In the genomic region with DNA sequence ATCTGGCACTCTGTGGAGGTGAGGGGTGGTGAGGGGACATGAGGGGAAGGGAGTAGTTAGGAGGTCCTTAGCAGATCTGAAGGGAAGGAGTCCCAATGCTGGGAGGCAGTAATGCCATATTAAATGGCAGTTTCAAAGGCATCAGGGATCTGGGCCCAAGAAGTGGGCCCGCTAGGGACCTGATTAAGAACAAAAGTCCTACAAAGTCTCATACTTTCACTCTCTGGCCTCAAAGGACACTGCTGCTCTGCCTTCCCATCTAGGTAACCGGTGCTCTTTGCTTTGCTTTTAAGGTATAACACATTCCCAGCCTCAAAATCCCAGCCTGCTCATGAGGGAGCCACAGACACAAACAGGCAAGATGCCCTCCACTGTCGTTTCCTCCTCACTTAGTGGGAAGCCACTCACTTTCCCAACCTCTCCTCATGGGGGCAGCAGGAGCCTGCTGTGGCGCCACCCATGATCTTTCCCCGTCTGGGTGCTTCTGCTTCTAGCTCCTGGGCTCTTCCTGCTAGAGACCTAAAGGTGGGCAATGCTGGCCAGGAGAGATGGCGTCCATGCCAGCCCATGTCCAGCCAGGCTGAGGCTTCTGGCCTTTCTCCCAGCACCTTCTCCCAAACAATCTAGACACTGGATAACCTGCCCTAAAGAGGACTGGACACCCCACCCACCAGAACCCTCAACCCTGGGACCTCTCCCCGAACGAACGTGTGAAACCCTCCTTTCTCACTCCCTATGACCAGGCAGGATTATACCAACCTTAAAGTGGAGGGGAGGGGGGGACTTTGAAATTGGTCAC, we compare ENCODE assay signal across 8 cellular contexts.
A peak's percentile ranks its signal among the peaks of the same experiment; 100 is the strongest.
DNase-seq lines count a peak whose midpoint lies in the region; ATAC-seq and TF ChIP-seq lines count a peak whose summit lies in the region.

No MANE protein-coding gene starts in this region.

- H3K79me2 ChIP-seq in GM23338 (replicated peaks; ENCODE audit: insufficient read depth): no peaks in the 10 kb centered on the region; the same call in 1 of the 2 replicates

- H3K27ac ChIP-seq in GM23338 (ENCODE audit: low read depth): no peak overlapping the region
- no peak overlapping the region for H3K27ac ChIP-seq in SJSA1
- peak overlapping the region; percentile 24 for H3K27ac ChIP-seq in layer of hippocampus (ENCODE audit: low read depth, low read length)

- ATAC-seq in Right ventricle myocardium inferior: peak; percentile 76
- ATAC-seq in GM23338: peak; percentile 88

- H3K4me2 ChIP-seq in GM23338: 0 out of 2 replicates have a peak overlapping the region, but pooled peaks have one; percentile 23

- H3K4me1 ChIP-seq in GM23338 (ENCODE audit: insufficient read depth) (peaks cover 19% of the 10 kb centered on the region), SJSA1 (replicated peaks) (no peaks in the 10 kb centered on the region)

- no peaks in the 10 kb centered on the region for H3K36me3 Mint-ChIP-seq in GM23338 (ENCODE audit: low read depth)

- H2AFZ ChIP-seq in GM23338: no peak overlapping the region

- H3K4me3 ChIP-seq in GM23338: no peak overlapping the region
- H3K4me3 ChIP-seq in SJSA1: no peak overlapping the region
- H3K4me3 ChIP-seq in cardiac fibroblast (replicated peaks in 1 of 2; ENCODE audit: low read depth in 2 of 2, low read length in 2 of 2): no peak overlapping the region

- H3K27me3 ChIP-seq in GM23338 (ENCODE audit: insufficient read depth): no peaks in the 10 kb centered on the region
- H3K27me3 ChIP-seq in SJSA1 (replicated peaks): peaks cover 4% of the 10 kb centered on the region
- H3K27me3 ChIP-seq in layer of hippocampus (ENCODE audit: control insufficient read depth, insufficient read depth, low read length): no peaks in the 10 kb centered on the region

- H3K27ac Mint-ChIP-seq in GM23338: peak overlapping the region; percentile 42; the same call in 1 of the 2 replicates

- TF ChIP-seq CTCF in GM23338 (conservative IDR thresholded peaks at IDR 0.05; ENCODE audit: low read depth in 2 of 2): peak; percentile 62 to 90
- TF ChIP-seq CTCF in cardiac fibroblast (IDR thresholded peaks at IDR 0.05; ENCODE audit: low read depth, low read length): peak; percentile 84

- peaks cover 3% of the 10 kb centered on the region; the same call in 1 of the 2 replicates for H4K20me1 ChIP-seq in GM23338 (replicated peaks; ENCODE audit: insufficient read depth)

- H3K36me3 ChIP-seq in GM23338 (ENCODE audit: insufficient read depth) (no peaks in the 10 kb centered on the region), SJSA1 (no peaks in the 10 kb centered on the region)

- no peak overlapping the region for H3K4me3 Mint-ChIP-seq in GM23338

- no peaks in the 10 kb centered on the region for H3K9me3 Mint-ChIP-seq in GM23338

- H3K9me2 ChIP-seq in GM23338 (ENCODE audit: insufficient read depth): no peaks in the 10 kb centered on the region

- peaks cover 4% of the 10 kb centered on the region for H3K27me3 Mint-ChIP-seq in GM23338 (ENCODE audit: insufficient read depth, low read depth, poor library complexity)

- in situ Hi-C loops in KBM-7 (cut with MboI; ENCODE audit: low pct_unique_long_range_greater_than_20kb, low sequenced_read_pairs): loop anchor here (10.0 kb wide), 1 partner anchor 119 kb away; no protein-coding TSS in a partner anchor

- DNase-seq in Right ventricle myocardium inferior (ENCODE audit: missing footprints) (no peak), cardiac septum (ENCODE audit: low spot score) (no peak), GM23338 (ENCODE audit: low spot score) (peak; percentile 69), KBM-7 (peak; percentile 62), SJSA1 (ENCODE audit: low read depth in 1 of 2, low spot score in 2 of 2) (peak; percentile 48 to 62), cardiac fibroblast (ENCODE audit: low read depth in 2 of 2) (peak; percentile 67 to 74)
- peak; percentile 65 for DNase-seq in stimulated activated CD8-positive, alpha-beta memory T cell treated with anti-CD3 and anti-CD28 coated beads, Interleukin-4, amount 100 ng/mL, for 48 hours

- intact Hi-C loops in Right ventricle myocardium inferior (cut with DNase I) (loop anchor here (1.0 to 5.0 kb wide), 2 partner anchors 66 to 117 kb away; partner anchors contain the start of gene PLEKHA7), cardiac septum (cut with DNase I) (loop anchor here (1.0 kb wide), 1 partner anchor 117 kb away; no protein-coding TSS in a partner anchor)

- peaks cover 32% of the 10 kb centered on the region for H3K4me1 Mint-ChIP-seq in GM23338

- no peaks in the 10 kb centered on the region; the same call in 1 of the 2 replicates for H3K9me3 ChIP-seq in SJSA1 (replicated peaks)

- no peaks in the 10 kb centered on the region for H3F3A ChIP-seq in GM23338 (replicated peaks; ENCODE audit: low read depth)

TF ChIP-seq in GM23338, 12 proteins besides CTCF, POLR2A, EP300 and RAD21:
- TF ChIP-seq JUNB (IDR thresholded peaks at IDR 0.05; ENCODE audit: unreplicated experiment): no peak
- no peak for TF ChIP-seq POLR2AphosphoS5 (IDR thresholded peaks at IDR 0.05; ENCODE audit: low read depth)
- TF ChIP-seq ZNF462 (CRISPR knock-in tag; IDR thresholded peaks at IDR 0.05): no peak
- TF ChIP-seq ZNF114 (CRISPR knock-in tag; IDR thresholded peaks at IDR 0.05): no peak

Comparison
In these comparisons a context has a peak if more than half of its experiments do, and no peak if none do; other contexts are left out.
1. DNase-seq: peak in GM23338 (single experiment), KBM-7 (single experiment), SJSA1 (2 of 2), cardiac fibroblast (2 of 2) and stimulated activated CD8-positive, alpha-beta memory T cell treated with anti-CD3 and anti-CD28 coated beads, Interleukin-4, amount 100 ng/mL, for 48 hours (single experiment); none in Right ventricle myocardium inferior (single experiment) and cardiac septum (single experiment).